Comparison of ENCODE assay signal across 1 cellular context in the genomic region with DNA sequence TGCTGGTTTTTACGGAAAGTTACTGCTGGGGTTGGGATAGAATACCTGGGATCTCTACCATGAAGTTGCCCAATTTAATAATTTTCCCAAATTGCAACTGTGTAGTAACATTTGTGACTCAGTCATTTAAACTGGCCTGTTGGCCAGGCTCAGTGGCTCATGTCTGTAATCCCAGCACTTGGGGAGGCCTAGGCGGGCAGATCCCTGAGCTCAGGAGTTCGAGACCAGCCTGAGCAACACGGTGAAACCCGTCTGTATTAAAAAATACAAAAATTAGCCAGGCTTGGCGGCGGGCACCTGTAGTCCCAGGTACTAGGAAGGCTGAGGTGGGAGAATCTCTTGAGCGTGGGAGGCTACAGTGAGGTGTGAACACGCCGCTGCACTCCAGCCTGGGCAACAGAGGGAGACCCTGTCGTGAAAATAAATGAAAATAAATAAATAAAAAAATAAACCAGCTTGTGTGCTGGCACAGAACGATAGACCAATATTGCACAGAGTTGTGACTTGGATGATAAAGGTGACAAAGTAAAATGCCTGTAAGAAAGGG.
TF ChIP-seq lines count a peak whose summit lies in the region.

No MANE protein-coding gene starts in this region.

TF ChIP-seq in GM23338, 12 proteins besides CTCF, POLR2A, EP300 and RAD21:
- TF ChIP-seq, protein P1, sequence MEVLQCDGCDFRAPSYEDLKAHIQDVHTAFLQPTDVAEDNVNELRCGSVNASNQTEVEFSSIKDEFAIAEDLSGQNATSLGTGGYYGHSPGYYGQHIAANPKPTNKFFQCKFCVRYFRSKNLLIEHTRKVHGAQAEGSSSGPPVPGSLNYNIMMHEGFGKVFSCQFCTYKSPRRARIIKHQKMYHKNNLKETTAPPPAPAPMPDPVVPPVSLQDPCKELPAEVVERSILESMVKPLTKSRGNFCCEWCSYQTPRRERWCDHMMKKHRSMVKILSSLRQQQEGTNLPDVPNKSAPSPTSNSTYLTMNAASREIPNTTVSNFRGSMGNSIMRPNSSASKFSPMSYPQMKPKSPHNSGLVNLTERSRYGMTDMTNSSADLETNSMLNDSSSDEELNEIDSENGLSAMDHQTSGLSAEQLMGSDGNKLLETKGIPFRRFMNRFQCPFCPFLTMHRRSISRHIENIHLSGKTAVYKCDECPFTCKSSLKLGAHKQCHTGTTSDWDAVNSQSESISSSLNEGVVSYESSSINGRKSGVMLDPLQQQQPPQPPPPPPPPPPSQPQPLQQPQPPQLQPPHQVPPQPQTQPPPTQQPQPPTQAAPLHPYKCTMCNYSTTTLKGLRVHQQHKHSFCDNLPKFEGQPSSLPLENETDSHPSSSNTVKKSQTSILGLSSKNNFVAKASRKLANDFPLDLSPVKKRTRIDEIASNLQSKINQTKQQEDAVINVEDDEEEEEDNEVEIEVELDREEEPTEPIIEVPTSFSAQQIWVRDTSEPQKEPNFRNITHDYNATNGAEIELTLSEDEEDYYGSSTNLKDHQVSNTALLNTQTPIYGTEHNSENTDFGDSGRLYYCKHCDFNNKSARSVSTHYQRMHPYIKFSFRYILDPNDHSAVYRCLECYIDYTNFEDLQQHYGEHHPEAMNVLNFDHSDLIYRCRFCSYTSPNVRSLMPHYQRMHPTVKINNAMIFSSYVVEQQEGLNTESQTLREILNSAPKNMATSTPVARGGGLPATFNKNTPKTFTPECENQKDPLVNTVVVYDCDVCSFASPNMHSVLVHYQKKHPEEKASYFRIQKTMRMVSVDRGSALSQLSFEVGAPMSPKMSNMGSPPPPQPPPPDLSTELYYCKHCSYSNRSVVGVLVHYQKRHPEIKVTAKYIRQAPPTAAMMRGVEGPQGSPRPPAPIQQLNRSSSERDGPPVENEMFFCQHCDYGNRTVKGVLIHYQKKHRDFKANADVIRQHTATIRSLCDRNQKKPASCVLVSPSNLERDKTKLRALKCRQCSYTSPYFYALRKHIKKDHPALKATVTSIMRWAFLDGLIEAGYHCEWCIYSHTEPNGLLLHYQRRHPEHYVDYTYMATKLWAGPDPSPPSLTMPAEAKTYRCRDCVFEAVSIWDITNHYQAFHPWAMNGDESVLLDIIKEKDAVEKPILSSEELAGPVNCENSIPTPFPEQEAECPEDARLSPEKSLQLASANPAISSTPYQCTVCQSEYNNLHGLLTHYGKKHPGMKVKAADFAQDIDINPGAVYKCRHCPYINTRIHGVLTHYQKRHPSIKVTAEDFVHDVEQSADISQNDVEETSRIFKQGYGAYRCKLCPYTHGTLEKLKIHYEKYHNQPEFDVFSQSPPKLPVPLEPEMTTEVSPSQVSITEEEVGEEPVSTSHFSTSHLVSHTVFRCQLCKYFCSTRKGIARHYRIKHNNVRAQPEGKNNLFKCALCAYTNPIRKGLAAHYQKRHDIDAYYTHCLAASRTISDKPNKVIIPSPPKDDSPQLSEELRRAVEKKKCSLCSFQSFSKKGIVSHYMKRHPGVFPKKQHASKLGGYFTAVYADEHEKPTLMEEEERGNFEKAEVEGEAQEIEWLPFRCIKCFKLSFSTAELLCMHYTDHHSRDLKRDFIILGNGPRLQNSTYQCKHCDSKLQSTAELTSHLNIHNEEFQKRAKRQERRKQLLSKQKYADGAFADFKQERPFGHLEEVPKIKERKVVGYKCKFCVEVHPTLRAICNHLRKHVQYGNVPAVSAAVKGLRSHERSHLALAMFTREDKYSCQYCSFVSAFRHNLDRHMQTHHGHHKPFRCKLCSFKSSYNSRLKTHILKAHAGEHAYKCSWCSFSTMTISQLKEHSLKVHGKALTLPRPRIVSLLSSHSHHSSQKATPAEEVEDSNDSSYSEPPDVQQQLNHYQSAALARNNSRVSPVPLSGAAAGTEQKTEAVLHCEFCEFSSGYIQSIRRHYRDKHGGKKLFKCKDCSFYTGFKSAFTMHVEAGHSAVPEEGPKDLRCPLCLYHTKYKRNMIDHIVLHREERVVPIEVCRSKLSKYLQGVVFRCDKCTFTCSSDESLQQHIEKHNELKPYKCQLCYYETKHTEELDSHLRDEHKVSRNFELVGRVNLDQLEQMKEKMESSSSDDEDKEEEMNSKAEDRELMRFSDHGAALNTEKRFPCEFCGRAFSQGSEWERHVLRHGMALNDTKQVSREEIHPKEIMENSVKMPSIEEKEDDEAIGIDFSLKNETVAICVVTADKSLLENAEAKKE (CRISPR knock-in tag; IDR thresholded peaks at IDR 0.05): no peak
- TF ChIP-seq EZH2 (IDR thresholded peaks at IDR 0.05; ENCODE audit: low read depth, unreplicated experiment) (no peak), EZH2phosphoT487 (IDR thresholded peaks at IDR 0.05; ENCODE audit: unreplicated experiment) (no peak), ZNF114 (CRISPR knock-in tag; IDR thresholded peaks at IDR 0.05) (no peak), ZNF331 (CRISPR knock-in tag; IDR thresholded peaks at IDR 0.05; ENCODE audit: low read depth) (no peak), POLR2AphosphoS5 (IDR thresholded peaks at IDR 0.05; ENCODE audit: low read depth) (no peak), NANOG (IDR thresholded peaks at IDR 0.05; ENCODE audit: borderline replicate concordance) (no peak), CREB1 (CRISPR knock-in tag; IDR thresholded peaks at IDR 0.05; ENCODE audit: low read depth) (no peak)
- TF ChIP-seq, protein P2, sequence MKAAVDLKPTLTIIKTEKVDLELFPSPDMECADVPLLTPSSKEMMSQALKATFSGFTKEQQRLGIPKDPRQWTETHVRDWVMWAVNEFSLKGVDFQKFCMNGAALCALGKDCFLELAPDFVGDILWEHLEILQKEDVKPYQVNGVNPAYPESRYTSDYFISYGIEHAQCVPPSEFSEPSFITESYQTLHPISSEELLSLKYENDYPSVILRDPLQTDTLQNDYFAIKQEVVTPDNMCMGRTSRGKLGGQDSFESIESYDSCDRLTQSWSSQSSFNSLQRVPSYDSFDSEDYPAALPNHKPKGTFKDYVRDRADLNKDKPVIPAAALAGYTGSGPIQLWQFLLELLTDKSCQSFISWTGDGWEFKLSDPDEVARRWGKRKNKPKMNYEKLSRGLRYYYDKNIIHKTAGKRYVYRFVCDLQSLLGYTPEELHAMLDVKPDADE (IDR thresholded peaks at IDR 0.05): no peak
